In the genomic region with DNA sequence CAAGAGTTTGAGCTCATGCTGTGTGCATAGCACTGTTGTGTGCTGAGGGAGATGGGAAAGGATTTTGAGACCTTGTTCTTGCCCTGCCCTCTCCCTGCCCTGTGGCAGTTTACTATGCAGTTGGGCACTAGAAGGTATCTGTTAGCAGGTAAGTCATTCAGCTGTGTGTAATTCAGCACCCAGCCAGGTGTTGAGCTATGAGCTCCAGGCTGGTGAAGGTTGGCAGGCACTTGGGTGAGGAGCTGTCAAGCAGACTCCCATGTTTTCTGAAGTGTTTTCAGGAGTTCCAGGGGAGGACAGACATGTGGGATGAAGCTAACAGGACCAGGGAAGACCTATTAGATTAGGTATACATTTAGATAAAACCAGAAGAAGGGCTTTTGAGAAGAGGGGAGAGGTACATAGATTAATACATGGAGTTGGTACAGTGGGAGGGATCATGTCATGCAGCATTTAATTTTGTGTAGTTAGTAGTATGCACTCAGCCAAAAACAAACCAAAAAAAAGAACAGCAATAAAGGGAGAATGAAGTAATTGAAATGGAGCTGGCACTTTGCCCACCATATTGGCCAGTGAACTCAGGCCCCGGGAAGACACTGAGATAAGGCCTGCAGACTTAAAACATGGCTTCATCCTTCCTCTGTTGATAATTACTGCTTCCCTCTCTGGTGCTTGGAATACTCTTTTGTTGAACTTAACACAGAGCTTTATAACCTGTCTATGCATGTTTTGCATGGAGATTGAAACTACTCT, we compare ENCODE assay signal across 11 cellular contexts. TPM values are rescaled to one million over a fixed set of nuclear protein-coding genes. Genes with fewer than 3 reads are reported as not detected.
DNase-seq lines count a peak whose midpoint lies in the region; ATAC-seq and TF ChIP-seq lines count a peak whose summit lies in the region.
"Had no signal": no experiment of that assay in that cellular context is flagged by ENCODE, and none has a peak within 500 bp of the region (broad histone marks: within the 10 kb centered on the region; RNA-seq: fewer than 3 reads in every experiment).

No MANE protein-coding gene starts in this region.

- WGBS in body of pancreas, 2 donors: 4 to 5% methylated on average over 1 of the region's 1 CpG

- H3K36me3 ChIP-seq in body of pancreas (replicated peaks in 1 of 2; ENCODE audit: insufficient read depth in 1 of 2, low read depth in 2 of 2) (no peaks in the 10 kb centered on the region), upper lobe of right lung (no peaks in the 10 kb centered on the region)

- peaks cover 46% of the 10 kb centered on the region for H3K4me1 ChIP-seq in body of pancreas
- peaks cover 65% of the 10 kb centered on the region for H3K4me1 ChIP-seq in upper lobe of right lung

- DNase-seq in NCI-H2029 (lab: John Stamatoyannopoulos, UW) (peak; percentile 26), NCI-H2029 treated with DMSO at 0.1 percent for 48 hours (lab: John Stamatoyannopoulos, UW) (no peak), body of pancreas (peak in 2 of 4 donors; percentile 33 to 35), left kidney (ENCODE audit: low read depth, low spot score) (peak; percentile 23), upper lobe of right lung (no peak), GM19238 (ENCODE audit: insufficient read length, low spot score) (no peak), occipital lobe (lab: John Stamatoyannopoulos, UW) (no peak), kidney glomerular epithelial cell (lab: John Stamatoyannopoulos, UW) (no peak)
- DNase-seq: activated gamma-delta T cell; stimulated activated CD4-positive, alpha-beta T cell treated with anti-CD3 and anti-CD28 coated beads, Interleukin-2, amount 100 ng/mL, for 48 hours had no signal

- intact Hi-C loops in body of pancreas (cut with DNase I): no loop called here
- intact Hi-C loops in upper lobe of right lung (cut with DNase I): no loop called here

- H3K9me3 ChIP-seq in body of pancreas: no peaks in the 10 kb centered on the region
- no peaks in the 10 kb centered on the region for H3K9me3 ChIP-seq in upper lobe of right lung

- no peak for TF ChIP-seq POLR2A in body of pancreas (IDR thresholded peaks at IDR 0.05)

- no peak overlapping the region for H3K4me3 ChIP-seq in body of pancreas
- peak overlapping the region; percentile 96 for H3K4me3 ChIP-seq in upper lobe of right lung

- ATAC-seq in body of pancreas (no peak), upper lobe of right lung (no peak)

- no peak for TF ChIP-seq CTCF in body of pancreas (IDR thresholded peaks at IDR 0.05)
- no peak for TF ChIP-seq CTCF in upper lobe of right lung (IDR thresholded peaks at IDR 0.05)

- H3K27me3 ChIP-seq in body of pancreas: no peaks in the 10 kb centered on the region
- no peaks in the 10 kb centered on the region for H3K27me3 ChIP-seq in upper lobe of right lung

- peak overlapping the region in 3 of 4 donors; percentile 7 to 87 (median 9) for H3K27ac ChIP-seq in body of pancreas
- H3K27ac ChIP-seq in upper lobe of right lung: peak overlapping the region; percentile 28
- H3K27ac ChIP-seq: HL-60 had no signal

RNA-seq across cellular contexts. Expression of gene PANX1, which starts 2.9 kb away (rescaled TPM):
- total RNA-seq in body of pancreas (10 to 100 TPM in 1 of 2 donors, 1 to 10 TPM in 1; 8.6 to 14.2 TPM), upper lobe of right lung (20.0 TPM), occipital lobe (191 TPM)

Comparison
In these comparisons a context has a peak if more than half of its experiments do, and no peak if none do; other contexts are left out.
1. DNase-seq: peak in NCI-H2029 (single experiment) and left kidney (single experiment); none in NCI-H2029 treated with DMSO at 0.1 percent for 48 hours (single experiment), upper lobe of right lung (single experiment), GM19238 (single experiment), occipital lobe (single experiment) and kidney glomerular epithelial cell (single experiment).